ENCODE assay signal across 8 cellular contexts in genomic region chr2:65436169-65436824, GRCh38. TPM values are rescaled to one million over a fixed set of nuclear protein-coding genes. Genes with fewer than 3 reads are reported as not detected.
DNase-seq lines count a peak whose midpoint lies in the region; ATAC-seq and TF ChIP-seq lines count a peak whose summit lies in the region.

No MANE protein-coding gene starts in this region.

- H3K4me2 ChIP-seq in DND-41 (ENCODE audit: insufficient read depth, low read length) (peak overlapping the region; percentile 92), PC-9 (peak overlapping the region; percentile 88)

- ATAC-seq in DND-41 (ENCODE audit: insufficient read depth, low read depth) (peak; percentile 15; the same call in 2 of the 3 replicates), GM21576 (IDR thresholded peaks at IDR 0.05; ENCODE audit: unreplicated experiment) (peak; percentile 25), foreskin keratinocyte (peak; percentile 45)

- no peaks in the 10 kb centered on the region for H3K9me3 Mint-ChIP-seq in IgD-negative memory B cell
- no peaks in the 10 kb centered on the region for H3K9me3 Mint-ChIP-seq in nephron

- no peaks in the 10 kb centered on the region for H4K20me1 ChIP-seq in DND-41 (ENCODE audit: insufficient read depth, low read length)
- H4K20me1 ChIP-seq in PC-9 (ENCODE audit: insufficient read depth): no peaks in the 10 kb centered on the region

- peaks cover 21% of the 10 kb centered on the region for H3K79me2 ChIP-seq in DND-41 (ENCODE audit: insufficient read depth, low read length)
- peaks cover 25% of the 10 kb centered on the region for H3K79me2 ChIP-seq in PC-9 (ENCODE audit: low read depth)

- POLR2A ChIA-PET in PC-9 (lab: Charles Lee; ENCODE audit: unreplicated experiment): interaction anchor here (0.6 to 0.9 kb wide), 3 partner anchors 18 to 209 kb away, joined by 3 to 5 read pairs (median 5); partner anchors contain the start of gene ACTR2

- peaks cover 37% of the 10 kb centered on the region for H3K27me3 Mint-ChIP-seq in IgD-negative memory B cell
- H3K27me3 Mint-ChIP-seq in nephron (ENCODE audit: low read depth): peaks cover 10% of the 10 kb centered on the region

- H3K4me1 ChIP-seq in DND-41 (ENCODE audit: insufficient read depth, low read length) (peaks cover 33% of the 10 kb centered on the region), PC-9 (replicated peaks; ENCODE audit: insufficient read depth) (peaks cover 50% of the 10 kb centered on the region), foreskin keratinocyte (peaks cover 5% of the 10 kb centered on the region), urinary bladder (ENCODE audit: insufficient read depth) (no peaks in the 10 kb centered on the region)

- intact Hi-C loops in PC-9 (cut with micrococcal nuclease; ENCODE audit: unreplicated experiment): loop anchor here (1.0 to 5.0 kb wide), 5 partner anchors 18 to 131 kb away; no protein-coding TSS in a partner anchor

- H3K4me3 ChIP-seq in DND-41 (ENCODE audit: low read depth in 1 of 2, low read length in 2 of 2): peak overlapping the region; percentile 68 to 84; a peak in 3 of 4 replicates
- peak overlapping the region; percentile 83 for H3K4me3 ChIP-seq in PC-9
- H3K4me3 ChIP-seq in urinary bladder (ENCODE audit: low read depth, low read length): peak overlapping the region; percentile 58

- peak overlapping the region; percentile 97 for H2AFZ ChIP-seq in DND-41 (ENCODE audit: low read depth, low read length)
- H2AFZ ChIP-seq in PC-9: peak overlapping the region; percentile 82

- H3F3A ChIP-seq in PC-9 (ENCODE audit: insufficient read depth, low read depth): peaks cover 45% of the 10 kb centered on the region

- H3K4me1 Mint-ChIP-seq in IgD-negative memory B cell: peaks cover 6 to 12% (median 6%) of the 10 kb centered on the region in 3 donors
- H3K4me1 Mint-ChIP-seq in nephron: peaks cover 20% of the 10 kb centered on the region

- TF ChIP-seq CTCF in DND-41 (IDR thresholded peaks at IDR 0.05; ENCODE audit: borderline replicate concordance, extremely low read depth, low read length, poor library complexity, severe bottlenecking) (no peak), PC-9 (conservative IDR thresholded peaks at IDR 0.05) (no peak), foreskin keratinocyte (conservative IDR thresholded peaks at IDR 0.05) (no peak), nephron (IDR thresholded peaks at IDR 0.05; ENCODE audit: unreplicated experiment in 3 of 3) (no peak)

- BruUV-seq in PC-9 (replicated peaks; lab: Mats Ljungman, UMichigan): no TSS peak

- peak overlapping the region; percentile 9 to 69 (median 52) for H3K27ac Mint-ChIP-seq in IgD-negative memory B cell
- H3K27ac Mint-ChIP-seq in nephron: peak overlapping the region; percentile 91 to 99 (median 98)

- peaks cover 14% of the 10 kb centered on the region for H3K27me3 ChIP-seq in DND-41 (ENCODE audit: insufficient read depth, low read length, poor library complexity)
- no peaks in the 10 kb centered on the region for H3K27me3 ChIP-seq in PC-9 (ENCODE audit: insufficient read depth, low read depth)
- no peaks in the 10 kb centered on the region for H3K27me3 ChIP-seq in foreskin keratinocyte

- DNase-seq in DND-41 (peak; percentile 61), PC-9 (peak; percentile 84 to 88), activated gamma-delta T cell treated with Interleukin-2 at 50 U/mL for 16 hours (peak; percentile 15), foreskin keratinocyte (peak; percentile 89 to 95)

- H3K27ac ChIP-seq in DND-41 (ENCODE audit: low read length) (peak overlapping the region; percentile 72), PC-9 (peak overlapping the region; percentile 81), foreskin keratinocyte (peak overlapping the region; percentile 71), urinary bladder (ENCODE audit: low read depth) (peak overlapping the region; percentile 76)

- H3K36me3 ChIP-seq in DND-41 (ENCODE audit: insufficient read depth, low read length) (no peaks in the 10 kb centered on the region; the same call in 1 of the 2 replicates), PC-9 (ENCODE audit: low read depth) (no peaks in the 10 kb centered on the region), urinary bladder (ENCODE audit: insufficient read depth) (no peaks in the 10 kb centered on the region)

- CTCF ChIA-PET in PC-9 (lab: Charles Lee): interaction anchor here (0.6 to 0.9 kb wide), 2 partner anchors 118 to 782 kb away, joined by 3 to 7 read pairs; no protein-coding TSS in a partner anchor

- H3K9me2 ChIP-seq in PC-9 (ENCODE audit: insufficient read depth): no peaks in the 10 kb centered on the region

- H3K9ac ChIP-seq in DND-41 (ENCODE audit: low read depth, low read length): peak overlapping the region; percentile 76

- H3K36me3 Mint-ChIP-seq in IgD-negative memory B cell (no peaks in the 10 kb centered on the region), nephron (ENCODE audit: low read depth) (no peaks in the 10 kb centered on the region)

- H3K9me3 ChIP-seq in DND-41 (ENCODE audit: insufficient read depth, low read length, severe bottlenecking) (no peaks in the 10 kb centered on the region), PC-9 (ENCODE audit: insufficient read depth, low read depth) (no peaks in the 10 kb centered on the region)

- H3K4me3 Mint-ChIP-seq in IgD-negative memory B cell (peak overlapping the region; percentile 83 to 96 (median 96)), nephron (peak overlapping the region; percentile 93 to 98 (median 96))

- under 1% methylated on average over 65 of the region's 65 CpGs for WGBS in urinary bladder

RNA-seq across cellular contexts. Expression of gene SPRED2, which starts 3.9 kb away (rescaled TPM):
- polyA plus RNA-seq in IgD-negative memory B cell (0.94 TPM), foreskin keratinocyte (14.0 and 16.6 TPM in 2 replicates), urinary bladder (12.0 TPM)
- total RNA-seq in PC-9 (2021) (33.5 and 33.6 TPM in 2 replicates), foreskin keratinocyte (29.0 and 32.0 TPM in 2 replicates), urinary bladder (19.1 TPM)

Comparison
In these comparisons a context has a peak if more than half of its experiments do, and no peak if none do; other contexts are left out.
1. Peak in every context shown above with its lines: DNase-seq, ATAC-seq, H3K4me3 ChIP-seq and H3K27ac ChIP-seq.
2. DNase-seq: peak in every context shown above with its lines; median percentile 92 in foreskin keratinocyte; 86 in PC-9; 61 in DND-41; 15 in activated gamma-delta T cell treated with Interleukin-2 at 50 U/mL for 16 hours.